19 cellular contexts compared by ENCODE assay signal in genomic region chr1:58283380-58284338, GRCh38.
A peak's percentile ranks its signal among the peaks of the same experiment; 100 is the strongest.
DNase-seq lines count a peak whose midpoint lies in the region; ATAC-seq and TF ChIP-seq lines count a peak whose summit lies in the region.
"Had no signal": no experiment of that assay in that cellular context is flagged by ENCODE, and none has a peak within 500 bp of the region (broad histone marks: within the 10 kb centered on the region; RNA-seq: fewer than 3 reads in every experiment).

No MANE protein-coding gene starts in this region.

- no peak overlapping the region for H3K27ac Mint-ChIP-seq in endodermal cell
- no peak overlapping the region for H3K27ac Mint-ChIP-seq in natural killer cell treated with Interleukin-12 subunit alpha and Interleukin-12 subunit beta and Interleukin-15 and Interleukin-18, amount 100 ng/mL, for 72 hours
- H3K27ac Mint-ChIP-seq: CD14-positive monocyte had no signal

- peaks cover 4% of the 10 kb centered on the region for H3K27me3 Mint-ChIP-seq in endodermal cell (ENCODE audit: insufficient read depth)
- H3K27me3 Mint-ChIP-seq in natural killer cell treated with Interleukin-12 subunit alpha and Interleukin-12 subunit beta and Interleukin-15 and Interleukin-18, amount 100 ng/mL, for 72 hours, result peaks cover 5 to 7% of the 10 kb centered on the region in 2 donors

- H3K36me3 Mint-ChIP-seq in endodermal cell (ENCODE audit: low read depth), result no peaks in the 10 kb centered on the region
- no peaks in the 10 kb centered on the region for H3K36me3 Mint-ChIP-seq in natural killer cell treated with Interleukin-12 subunit alpha and Interleukin-12 subunit beta and Interleukin-15 and Interleukin-18, amount 100 ng/mL, for 72 hours
- H3K36me3 Mint-ChIP-seq: CD14-positive monocyte had no signal

- H3K4me1 ChIP-seq in endodermal cell (ENCODE audit: control insufficient read depth, insufficient read depth, low read length), result no peaks in the 10 kb centered on the region

- H3K9ac ChIP-seq in endodermal cell (ENCODE audit: extremely low read depth, low read length, poor library complexity, severe bottlenecking), result no peak overlapping the region

- no peaks in the 10 kb centered on the region for H3K36me3 ChIP-seq in endodermal cell (ENCODE audit: control insufficient read depth, insufficient read depth, low read length)

- H3K4me3 Mint-ChIP-seq in endodermal cell, result no peak overlapping the region
- H3K4me3 Mint-ChIP-seq in natural killer cell treated with Interleukin-12 subunit alpha and Interleukin-12 subunit beta and Interleukin-15 and Interleukin-18, amount 100 ng/mL, for 72 hours, result no peak overlapping the region
- H3K4me3 Mint-ChIP-seq: CD14-positive monocyte had no signal

- H3K27ac ChIP-seq in endodermal cell (ENCODE audit: low read depth, low read length), result peak overlapping the region; percentile 38
- H3K27ac ChIP-seq: PC-9, RWPE1, SK-N-MC had no signal

- no peaks in the 10 kb centered on the region for H3K4me1 Mint-ChIP-seq in endodermal cell
- no peaks in the 10 kb centered on the region for H3K4me1 Mint-ChIP-seq in natural killer cell treated with Interleukin-12 subunit alpha and Interleukin-12 subunit beta and Interleukin-15 and Interleukin-18, amount 100 ng/mL, for 72 hours (ENCODE audit: low read depth in 2 of 2)
- H3K4me1 Mint-ChIP-seq: CD14-positive monocyte had no signal

- peak; percentile 2 for DNase-seq in stimulated activated CD4-positive, alpha-beta T cell treated with anti-CD3 and anti-CD28 coated beads, Interleukin-1b, Interleukin-23, amount 100 ng/mL, for 48 hours
- no peak for DNase-seq in stimulated activated CD4-positive, alpha-beta T cell treated with anti-CD3 and anti-CD28 coated beads, Interleukin-4, amount 100 ng/mL, for 4 hours
- DNase-seq in endodermal cell (no peak), kidney tubule cell (ENCODE audit: low spot score) (peak; percentile 59), NCI-H146 treated with DMSO at 0.1 percent for 48 hours (lab: John Stamatoyannopoulos, UW; ENCODE audit: unreplicated experiment) (no peak), dedifferentiated amniotic fluid mesenchymal stem cell (ENCODE audit: extremely low spot score) (no peak)
- no peak for DNase-seq in natural killer cell treated with Interleukin-12 subunit alpha and Interleukin-12 subunit beta and Interleukin-15 and Interleukin-18, amount 100 ng/mL, for 72 hours (ENCODE audit: low spot score)
- DNase-seq: GDM1, KBM-7, NCI-H1092 treated with DMSO at 0.1 percent for 48 hours, NCI-H1436 treated with DMSO at 0.1 percent for 48 hours, NCI-H2029, NCI-H2171 treated with DMSO at 0.1 percent for 48 hours, PC-9, SHP77 treated with DMSO at 0.1 percent for 48 hours had no signal

- no peak for TF ChIP-seq CTCF in endodermal cell (conservative IDR thresholded peaks at IDR 0.05)

- no peaks in the 10 kb centered on the region for H3K9me3 Mint-ChIP-seq in endodermal cell
- no peaks in the 10 kb centered on the region for H3K9me3 Mint-ChIP-seq in natural killer cell treated with Interleukin-12 subunit alpha and Interleukin-12 subunit beta and Interleukin-15 and Interleukin-18, amount 100 ng/mL, for 72 hours

- WGBS in endodermal cell (ENCODE audit: insufficient coverage in 1 of 2, insufficient read length in 1 of 2), 2 experiments, result 91 to 100% methylated on average over 4 to 5 of the region's 6 CpGs

- H3K9me3 ChIP-seq in endodermal cell (ENCODE audit: control insufficient read depth, low read length), result no peaks in the 10 kb centered on the region

- ATAC-seq in GM18517 (IDR thresholded peaks at IDR 0.05; ENCODE audit: unreplicated experiment), result no peak
- ATAC-seq in natural killer cell treated with Interleukin-12 subunit alpha and Interleukin-12 subunit beta and Interleukin-15 and Interleukin-18, amount 100 ng/mL, for 72 hours, result no peak

- H3K27me3 ChIP-seq in endodermal cell (ENCODE audit: control insufficient read depth, insufficient read depth, low read length, poor library complexity, severe bottlenecking), result no peaks in the 10 kb centered on the region

- no peak overlapping the region for H3K4me3 ChIP-seq in endodermal cell (ENCODE audit: low read length)
- H3K4me3 ChIP-seq: PC-9, SK-N-MC had no signal

Comparison
In these comparisons a context has a peak if more than half of its experiments do, and no peak if none do; other contexts are left out.
1. DNase-seq: peak in stimulated activated CD4-positive, alpha-beta T cell treated with anti-CD3 and anti-CD28 coated beads, Interleukin-1b, Interleukin-23, amount 100 ng/mL, for 48 hours (single experiment) and kidney tubule cell (single experiment); none in stimulated activated CD4-positive, alpha-beta T cell treated with anti-CD3 and anti-CD28 coated beads, Interleukin-4, amount 100 ng/mL, for 4 hours (0 of 2), endodermal cell (single experiment), natural killer cell treated with Interleukin-12 subunit alpha and Interleukin-12 subunit beta and Interleukin-15 and Interleukin-18, amount 100 ng/mL, for 72 hours (single experiment), NCI-H146 treated with DMSO at 0.1 percent for 48 hours (single experiment) and dedifferentiated amniotic fluid mesenchymal stem cell (single experiment).